In genomic region chr12:52020126-52020525, GRCh38 we compare ENCODE assay signal across 1 cellular context.
TF ChIP-seq lines count a peak whose summit lies in the region.

No MANE protein-coding gene starts in this region.

TF ChIP-seq in A549, 52 proteins besides CTCF, POLR2A, EP300 and RAD21 (continued from another document):
- TF ChIP-seq FOSL2 (IDR thresholded peaks at IDR 0.05) = no peak
- no peak for TF ChIP-seq FOSL2 (CRISPR knock-in tag; IDR thresholded peaks at IDR 0.05)
- TF ChIP-seq GATA3 (IDR thresholded peaks at IDR 0.05; ENCODE audit: borderline replicate concordance) = no peak
- no peak for TF ChIP-seq REST (IDR thresholded peaks at IDR 0.05)
- no peak for TF ChIP-seq NR3C1 (IDR thresholded peaks at IDR 0.05)
